Comparison of ENCODE assay signal across 18 cellular contexts in genomic region chr21:45122432-45123132, GRCh38.
A peak's percentile ranks its signal among the peaks of the same experiment; 100 is the strongest.
DNase-seq lines count a peak whose midpoint lies in the region; ATAC-seq and TF ChIP-seq lines count a peak whose summit lies in the region.
"Had no signal": no experiment of that assay in that cellular context is flagged by ENCODE, and none has a peak within 500 bp of the region (broad histone marks: within the 10 kb centered on the region; RNA-seq: fewer than 3 reads in every experiment).

No MANE protein-coding gene starts in this region.

- H3K36me3 ChIP-seq in KMS-11 (ENCODE audit: insufficient read depth): no peaks in the 10 kb centered on the region
- no peaks in the 10 kb centered on the region; the same call in 1 of the 2 replicates for H3K36me3 ChIP-seq in WERI-Rb-1
- H3K36me3 ChIP-seq: MG63 had no signal

- H3K27ac ChIP-seq in KMS-11 (peak overlapping the region; percentile 51), WERI-Rb-1 (peak overlapping the region; percentile 99)
- H3K27ac ChIP-seq: 22Rv1, RWPE1 had no signal

- no peaks in the 10 kb centered on the region for H3K27me3 ChIP-seq in KMS-11 (ENCODE audit: insufficient read depth, low read depth)
- no peaks in the 10 kb centered on the region for H3K27me3 ChIP-seq in WERI-Rb-1 (ENCODE audit: insufficient read depth, low read depth, severe bottlenecking)
- H3K27me3 ChIP-seq: MG63 had no signal

- peak; percentile 16 for DNase-seq in NCI-H2171 treated with DMSO at 0.1 percent for 48 hours (lab: John Stamatoyannopoulos, UW)
- DNase-seq in NCI-H2171 (lab: John Stamatoyannopoulos, UW): no peak
- DNase-seq in WERI-Rb-1: no peak
- DNase-seq in stimulated activated naive B cell treated with anti-CD40 and anti-IgM and Interleukin-4, amounts not matched to agents 10 μg/mL and 1 μg/mL and 100 μg/mL, for 72 hours: no peak
- DNase-seq in stimulated activated CD4-positive, alpha-beta T cell treated with anti-CD3 and anti-CD28 coated beads, Interleukin-12 subunit alpha, Interleukin-12 subunit beta, amount 100 ng/mL, for 4 hours: no peak
- DNase-seq: GDM1; GOT3; Karpas-422; MG63; NCI-H1105; NCI-H1694 treated with DMSO at 0.1 percent for 48 hours; NCI-H526 treated with DMSO at 0.1 percent for 48 hours; NK-92 treated with Interleukin-12 subunit alpha and Interleukin-12 subunit beta, amount 100 ng/mL, for 24 hours had no signal

- peaks cover 6% of the 10 kb centered on the region; the same call in 1 of the 2 replicates for H3K79me2 ChIP-seq in KMS-11 (ENCODE audit: insufficient read depth, low read depth)

- no peak overlapping the region for H2AFZ ChIP-seq in KMS-11 (ENCODE audit: low read depth)

- peaks cover 47% of the 10 kb centered on the region for H3K4me1 ChIP-seq in KMS-11 (ENCODE audit: low read depth, poor library complexity, severe bottlenecking)

- no peaks in the 10 kb centered on the region for H3K9me3 ChIP-seq in WERI-Rb-1 (ENCODE audit: severe bottlenecking)
- H3K9me3 ChIP-seq: MG63 had no signal

- H3K27me3 Mint-ChIP-seq in stimulated activated naive B cell treated with anti-CD40 and anti-IgM and Interleukin-4, amounts not matched to agents 10 μg/mL and 1 μg/mL and 100 μg/mL, for 72 hours: no peaks in the 10 kb centered on the region

- no peak for TF ChIP-seq CTCF in KMS-11 (conservative IDR thresholded peaks at IDR 0.05; ENCODE audit: low read depth, low read length)
- TF ChIP-seq CTCF in WERI-Rb-1 (IDR thresholded peaks at IDR 0.05; ENCODE audit: low read depth, low read length): no peak

- H3K36me3 Mint-ChIP-seq in stimulated activated naive B cell treated with anti-CD40 and anti-IgM and Interleukin-4, amounts not matched to agents 10 μg/mL and 1 μg/mL and 100 μg/mL, for 72 hours: peaks cover 40 to 63% of the 10 kb centered on the region in 2 donors

- H3K4me1 Mint-ChIP-seq in stimulated activated naive B cell treated with anti-CD40 and anti-IgM and Interleukin-4, amounts not matched to agents 10 μg/mL and 1 μg/mL and 100 μg/mL, for 72 hours: peaks cover 75 to 91% of the 10 kb centered on the region in 2 donors

- H3K27ac Mint-ChIP-seq in stimulated activated naive B cell treated with anti-CD40 and anti-IgM and Interleukin-4, amounts not matched to agents 10 μg/mL and 1 μg/mL and 100 μg/mL, for 72 hours: no peak overlapping the region

- peak overlapping the region in 1 of 2 donors; percentile 33 for H3K4me3 Mint-ChIP-seq in stimulated activated naive B cell treated with anti-CD40 and anti-IgM and Interleukin-4, amounts not matched to agents 10 μg/mL and 1 μg/mL and 100 μg/mL, for 72 hours

- peak; percentile 24 to 33 for ATAC-seq in stimulated activated naive B cell treated with anti-CD40 and anti-IgM and Interleukin-4, amounts not matched to agents 10 μg/mL and 1 μg/mL and 100 μg/mL, for 72 hours (replicated peaks)
- ATAC-seq in HG03432 (IDR thresholded peaks at IDR 0.05; ENCODE audit: unreplicated experiment) (no peak), HG03565 (IDR thresholded peaks at IDR 0.05; ENCODE audit: unreplicated experiment) (no peak)

- H3K4me3 ChIP-seq in KMS-11 (IDR thresholded peaks at IDR 0.05; ENCODE audit: insufficient read depth, low read depth, low read length): no peak overlapping the region
- no peak overlapping the region for H3K4me3 ChIP-seq in WERI-Rb-1 (ENCODE audit: low read depth, low read length)
- H3K4me3 ChIP-seq: MG63 had no signal

- H3K9ac ChIP-seq in KMS-11: no peak overlapping the region; the same call in 1 of the 2 replicates

- no peaks in the 10 kb centered on the region for H3K9me3 Mint-ChIP-seq in stimulated activated naive B cell treated with anti-CD40 and anti-IgM and Interleukin-4, amounts not matched to agents 10 μg/mL and 1 μg/mL and 100 μg/mL, for 72 hours

- H3K4me2 ChIP-seq in KMS-11: peak overlapping the region; percentile 81

- no peaks in the 10 kb centered on the region for H4K20me1 ChIP-seq in KMS-11 (ENCODE audit: insufficient read depth)

Comparison
In these comparisons a context has a peak if more than half of its experiments do, and no peak if none do; other contexts are left out.
1. ATAC-seq: peak in stimulated activated naive B cell treated with anti-CD40 and anti-IgM and Interleukin-4, amounts not matched to agents 10 μg/mL and 1 μg/mL and 100 μg/mL, for 72 hours (2 of 2); none in HG03432 (single experiment) and HG03565 (single experiment).